ENCODE assay signal across 11 cellular contexts in the genomic region with DNA sequence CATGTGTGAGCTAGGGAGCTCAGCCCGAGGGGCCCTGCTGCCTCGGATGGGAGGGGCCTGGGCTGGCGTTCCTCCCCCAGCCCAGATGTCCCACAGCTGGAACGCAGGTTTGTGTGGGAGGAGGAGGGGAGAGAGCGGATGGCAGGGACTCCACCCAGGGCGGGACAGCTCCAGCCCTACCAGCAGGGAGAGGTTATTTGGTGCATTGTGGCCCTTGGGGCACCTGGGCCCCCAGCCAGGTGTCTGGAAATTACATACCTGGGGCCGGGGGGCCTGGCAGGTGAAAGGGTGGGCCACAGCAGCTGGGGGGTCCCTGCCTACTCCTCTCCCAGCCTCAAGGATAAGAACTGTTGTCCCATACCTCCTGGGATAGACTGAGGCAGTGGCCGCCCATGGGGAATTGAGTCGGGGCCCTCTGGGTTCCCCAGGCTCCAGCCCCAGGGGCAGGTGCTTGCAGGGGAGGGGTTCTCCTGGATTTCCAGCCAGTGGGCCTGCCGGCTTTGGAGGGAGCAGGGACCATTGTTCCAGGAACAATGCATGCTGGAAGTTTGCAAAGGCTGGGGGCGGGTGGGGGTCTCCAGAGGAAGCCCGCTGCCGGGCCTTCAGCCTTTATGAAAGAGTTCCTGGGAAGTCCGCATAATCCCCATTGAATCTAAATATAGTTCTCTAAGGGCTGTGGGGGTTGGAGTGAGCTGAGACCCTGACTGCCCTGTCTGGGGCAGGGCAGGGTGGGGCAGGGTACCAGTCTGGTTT. TPM values are rescaled to one million over a fixed set of nuclear protein-coding genes. Genes with fewer than 3 reads are reported as not detected.
DNase-seq lines count a peak whose midpoint lies in the region; ATAC-seq, FAIRE-seq and TF ChIP-seq lines count a peak whose summit lies in the region.
"Had no signal": no experiment of that assay in that cellular context is flagged by ENCODE, and none has a peak within 500 bp of the region (broad histone marks: within the 10 kb centered on the region; RNA-seq: fewer than 3 reads in every experiment).

No MANE protein-coding gene starts in this region.

- H4K20me1 ChIP-seq in GM23338 (replicated peaks; ENCODE audit: insufficient read depth): peaks cover 4% of the 10 kb centered on the region
- no peaks in the 10 kb centered on the region for H4K20me1 ChIP-seq in MM.1S (ENCODE audit: insufficient read depth, low read length)

- DNase-seq in GM23338 (ENCODE audit: low spot score) (no peak), SK-N-MC (ENCODE audit: low read depth, low spot score) (no peak), right cardiac atrium (peak; percentile 18 to 57 (median 54)), posterior vena cava (ENCODE audit: low spot score) (peak; percentile 70), amniotic stem cell (lab: John Stamatoyannopoulos, UW) (no peak), H54 (ENCODE audit: insufficient read length, low spot score) (no peak), MM.1S (no peak)

- TF ChIP-seq CTCF in GM23338 (conservative IDR thresholded peaks at IDR 0.05; ENCODE audit: low read depth in 2 of 2): no peak
- TF ChIP-seq CTCF in MM.1S (IDR thresholded peaks at IDR 0.05; ENCODE audit: low read length): no peak

- H3K9me3 ChIP-seq in SK-N-MC (ENCODE audit: low read depth, low read length) (no peaks in the 10 kb centered on the region), right cardiac atrium (ENCODE audit: control insufficient read depth, low read length) (no peaks in the 10 kb centered on the region), MM.1S (replicated peaks; ENCODE audit: insufficient read depth, low read length) (no peaks in the 10 kb centered on the region)

- peaks cover 29% of the 10 kb centered on the region for H3K4me1 Mint-ChIP-seq in GM23338

- no peaks in the 10 kb centered on the region for H3K36me3 ChIP-seq in GM23338 (ENCODE audit: insufficient read depth)
- no peaks in the 10 kb centered on the region for H3K36me3 ChIP-seq in SK-N-MC (ENCODE audit: insufficient read depth, low read length)
- no peaks in the 10 kb centered on the region for H3K36me3 ChIP-seq in MM.1S (replicated peaks; ENCODE audit: insufficient read depth, low read length)

- no peaks in the 10 kb centered on the region; the same call in 2 of the 3 replicates for H3K36me3 Mint-ChIP-seq in GM23338 (ENCODE audit: low read depth)

- H3K27me3 ChIP-seq in GM23338 (ENCODE audit: insufficient read depth): peaks cover 27% of the 10 kb centered on the region
- H3K27me3 ChIP-seq in right cardiac atrium (ENCODE audit: control insufficient read depth, insufficient read depth): no peaks in the 10 kb centered on the region
- H3K27me3 ChIP-seq in MM.1S (replicated peaks; ENCODE audit: insufficient read depth, low read length): peaks cover 15% of the 10 kb centered on the region

- H2AFZ ChIP-seq in GM23338: no peak overlapping the region
- no peak overlapping the region for H2AFZ ChIP-seq in MM.1S (ENCODE audit: low read length)

- FAIRE-seq in H54 (lab: Jason Lieb, UNC): no peak
- FAIRE-seq: colon, D721Med had no signal

- H3K4me2 ChIP-seq in GM23338 (peak overlapping the region; percentile 90), MM.1S (ENCODE audit: low read depth, low read length) (no peak overlapping the region)

- H3K27ac ChIP-seq in GM23338 (ENCODE audit: low read depth): no peak overlapping the region
- no peak overlapping the region for H3K27ac ChIP-seq in SK-N-MC
- no peak overlapping the region for H3K27ac ChIP-seq in right cardiac atrium (ENCODE audit: low read length)
- no peak overlapping the region for H3K27ac ChIP-seq in MM.1S (ENCODE audit: low read length)

- peak; percentile 1 for ATAC-seq in GM23338
- ATAC-seq in right cardiac atrium: no peak
- no peak for ATAC-seq in GM18520 (IDR thresholded peaks at IDR 0.05; ENCODE audit: unreplicated experiment)

- TF ChIP-seq POLR2A in H54 (IDR thresholded peaks at IDR 0.05; ENCODE audit: low read depth, low read length): no peak

- peak overlapping the region; percentile 72 for H3K9ac ChIP-seq in SK-N-MC (ENCODE audit: insufficient read length)
- H3K9ac ChIP-seq in MM.1S (ENCODE audit: low read length): no peak overlapping the region

- H3K27ac Mint-ChIP-seq in GM23338: no peak overlapping the region

- 42% methylated on average over 14 of the region's 14 CpGs for WGBS in right cardiac atrium

- H3K9me3 Mint-ChIP-seq in GM23338: no peaks in the 10 kb centered on the region

- H3K79me2 ChIP-seq in GM23338 (replicated peaks; ENCODE audit: insufficient read depth) (peaks cover 53% of the 10 kb centered on the region), MM.1S (ENCODE audit: low read length) (no peaks in the 10 kb centered on the region)

- H3K4me3 ChIP-seq in GM23338 (peak overlapping the region; percentile 71), SK-N-MC (peak overlapping the region; percentile 82), right cardiac atrium (ENCODE audit: low read length) (peak overlapping the region; percentile 75), MM.1S (ENCODE audit: low read length) (no peak overlapping the region)

- H3K27me3 Mint-ChIP-seq in GM23338 (ENCODE audit: insufficient read depth, low read depth, poor library complexity): peaks cover 28% of the 10 kb centered on the region

- H3K4me3 Mint-ChIP-seq in GM23338: peak overlapping the region; percentile 72

- H3F3A ChIP-seq in GM23338 (replicated peaks; ENCODE audit: low read depth) (no peaks in the 10 kb centered on the region), MM.1S (ENCODE audit: insufficient read depth, low read length) (no peaks in the 10 kb centered on the region)

- H3K9me2 ChIP-seq in GM23338 (ENCODE audit: insufficient read depth): no peaks in the 10 kb centered on the region
- H3K9me2 ChIP-seq in MM.1S (replicated peaks; ENCODE audit: insufficient read depth, low read length): no peaks in the 10 kb centered on the region

- intact Hi-C loops in right cardiac atrium (cut with DNase I) (loop anchor here (2.0 to 10.0 kb wide), 9 partner anchors 85 to 505 kb away; no protein-coding TSS in a partner anchor), posterior vena cava (cut with DNase I) (loop anchor here (5.0 kb wide), 4 partner anchors 413 to 507 kb away; no protein-coding TSS in a partner anchor)

- H3K4me1 ChIP-seq in GM23338 (ENCODE audit: insufficient read depth) (peaks cover 12% of the 10 kb centered on the region), right cardiac atrium (ENCODE audit: control insufficient read depth, insufficient read depth, low read length) (no peaks in the 10 kb centered on the region), MM.1S (ENCODE audit: low read length) (no peaks in the 10 kb centered on the region)

TF ChIP-seq in GM23338, 12 proteins besides CTCF, POLR2A, EP300 and RAD21 (continues in another document):
- TF ChIP-seq, protein P1, sequence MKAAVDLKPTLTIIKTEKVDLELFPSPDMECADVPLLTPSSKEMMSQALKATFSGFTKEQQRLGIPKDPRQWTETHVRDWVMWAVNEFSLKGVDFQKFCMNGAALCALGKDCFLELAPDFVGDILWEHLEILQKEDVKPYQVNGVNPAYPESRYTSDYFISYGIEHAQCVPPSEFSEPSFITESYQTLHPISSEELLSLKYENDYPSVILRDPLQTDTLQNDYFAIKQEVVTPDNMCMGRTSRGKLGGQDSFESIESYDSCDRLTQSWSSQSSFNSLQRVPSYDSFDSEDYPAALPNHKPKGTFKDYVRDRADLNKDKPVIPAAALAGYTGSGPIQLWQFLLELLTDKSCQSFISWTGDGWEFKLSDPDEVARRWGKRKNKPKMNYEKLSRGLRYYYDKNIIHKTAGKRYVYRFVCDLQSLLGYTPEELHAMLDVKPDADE (IDR thresholded peaks at IDR 0.05): no peak
- TF ChIP-seq STAT1 (IDR thresholded peaks at IDR 0.05; ENCODE audit: unreplicated experiment): no peak
- TF ChIP-seq ZNF331 (CRISPR knock-in tag; IDR thresholded peaks at IDR 0.05; ENCODE audit: low read depth): no peak
- no peak for TF ChIP-seq CREB1 (CRISPR knock-in tag; IDR thresholded peaks at IDR 0.05; ENCODE audit: low read depth)

RNA-seq across cellular contexts. Expression of a gene that starts 1.2 kb away (rescaled TPM):
- total RNA-seq in GM23338 (2014; rRNA removed; shearing (Covaris generic)): 82.9 and 103 TPM in 2 replicates
- polyA plus RNA-seq in GM23338 (2016; fragmentation: Nextera tagmentation; extraction: Ambion mirVana) (5.6 and 6.4 TPM in 2 replicates), right cardiac atrium (7.1 TPM)
- total RNA-seq in right cardiac atrium (10 to 100 TPM in 2 of 4 donors, 1 to 10 TPM in 2; 7.9 to 10.6 (median 9.9) TPM), posterior vena cava (1 to 10 TPM; 5.0 to 6.9 TPM)
- total RNA-seq: M059J had no signal

RNA-seq across cellular contexts. Expression of a gene that starts 54.1 kb away (rescaled TPM):
- 1.4 and 6.2 TPM in 2 replicates for total RNA-seq in GM23338 (2014; rRNA removed; shearing (Covaris generic))
- polyA plus RNA-seq in GM23338 (2016; fragmentation: Nextera tagmentation; extraction: Ambion mirVana) (0.61 and 1.1 TPM in 2 replicates), right cardiac atrium (99.1 TPM)
- total RNA-seq in right cardiac atrium (100 to 1,000 TPM; 169 to 307 (median 208) TPM), posterior vena cava (1 to 10 TPM; 1.3 to 3.2 TPM)
- total RNA-seq: M059J had no signal

Comparison
In these comparisons a context has a peak if more than half of its experiments do, and no peak if none do; other contexts are left out.
1. DNase-seq: peak in right cardiac atrium (3 of 3) and posterior vena cava (single experiment); none in GM23338 (single experiment), SK-N-MC (single experiment), amniotic stem cell (single experiment), H54 (single experiment) and MM.1S (single experiment).
2. RNA of a gene that starts 54.1 kb away (total RNA-seq): 169 to 307 TPM in right cardiac atrium; 1.4 to 6.2 TPM in GM23338 and 1.3 to 3.2 TPM in posterior vena cava; every median in the first group is over 10 times any median in the second.